ENCODE assay signal across 1 cellular context in genomic region chr2:85419009-85419711, GRCh38.
TF ChIP-seq lines count a peak whose summit lies in the region.

No MANE protein-coding gene starts in this region.

TF ChIP-seq in H1, 55 proteins besides CTCF, POLR2A, EP300 and RAD21:
- TF ChIP-seq TAF7 (optimal IDR thresholded peaks at IDR 0.05; ENCODE audit: borderline replicate concordance, low read depth, low read length) (no peak), POLR2AphosphoS5 (IDR thresholded peaks at IDR 0.05; ENCODE audit: low read depth, low read length) (peak; percentile 3; the same call in 1 of the 2 replicates), EGR1 (IDR thresholded peaks at IDR 0.05; ENCODE audit: borderline replicate concordance, low read depth, low read length) (no peak)
TF ChIP-seq in H1: peak in this region for 1.
